Comparison of ENCODE assay signal across 14 cellular contexts in the genomic region with DNA sequence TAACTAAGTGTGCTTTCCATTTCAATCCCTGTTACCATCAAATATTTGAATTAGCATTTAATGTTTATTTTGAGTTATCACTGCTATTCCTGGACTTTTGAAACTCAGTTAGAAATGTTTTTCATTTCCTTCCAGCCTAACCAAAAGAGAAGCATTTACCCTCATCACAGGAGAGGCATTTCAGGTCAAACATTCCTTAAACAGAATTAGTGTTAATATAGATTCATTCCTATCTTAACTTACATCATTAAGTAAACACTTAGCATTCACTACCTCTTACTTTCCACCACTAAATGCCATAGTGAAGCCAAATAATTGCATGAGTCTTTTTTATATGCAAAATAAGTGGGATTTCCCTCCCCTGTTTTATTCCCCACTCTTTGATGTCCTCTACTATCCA.
DNase-seq lines count a peak whose midpoint lies in the region; ATAC-seq and TF ChIP-seq lines count a peak whose summit lies in the region.
"Had no signal": no experiment of that assay in that cellular context is flagged by ENCODE, and none has a peak within 500 bp of the region (broad histone marks: within the 10 kb centered on the region; RNA-seq: fewer than 3 reads in every experiment).

No MANE protein-coding gene starts in this region.

- TF ChIP-seq CTCF in SK-N-SH (IDR thresholded peaks at IDR 0.05) (no peak), astrocyte of the cerebellum (IDR thresholded peaks at IDR 0.05; ENCODE audit: low read depth, low read length, missing control alignments) (no peak), fibroblast of the aortic adventitia (IDR thresholded peaks at IDR 0.05; ENCODE audit: insufficient read depth, low read length) (no peak), body of pancreas (IDR thresholded peaks at IDR 0.05) (no peak)

- DNase-seq in SK-N-SH, result no peak
- peak; percentile 8 for DNase-seq in astrocyte of the cerebellum (ENCODE audit: low read depth)
- DNase-seq in fibroblast of the aortic adventitia (ENCODE audit: low read depth), result peak; percentile 10
- DNase-seq in body of pancreas, result no peak
- no peak for DNase-seq in NCI-H345 (lab: John Stamatoyannopoulos, UW)
- DNase-seq: C1 segment of cervical spinal cord; CD4-positive, alpha-beta memory T cell; DND-41; GDM1; GOT3; H9 had no signal

- H3K9me2 ChIP-seq in SK-N-SH, result no peaks in the 10 kb centered on the region

- H3K4me3 ChIP-seq in SK-N-SH (ENCODE audit: low read depth in 2 of 2, low read length in 1 of 2), result no peak overlapping the region
- no peak overlapping the region for H3K4me3 ChIP-seq in astrocyte of the cerebellum (ENCODE audit: low read depth, low read length)
- no peak overlapping the region for H3K4me3 ChIP-seq in fibroblast of the aortic adventitia (ENCODE audit: low read depth, low read length)
- H3K4me3 ChIP-seq in body of pancreas, result no peak overlapping the region

- no peak overlapping the region for H3K9ac ChIP-seq in SK-N-SH

- no peaks in the 10 kb centered on the region for H3F3A ChIP-seq in SK-N-SH (replicated peaks; ENCODE audit: insufficient read depth)

- H3K9me3 ChIP-seq in SK-N-SH (no peaks in the 10 kb centered on the region), body of pancreas (no peaks in the 10 kb centered on the region)

- CTCF ChIA-PET in SK-N-SH (lab: Yijun Ruan, JAX), result interaction anchor here (0.6 kb wide), 1 partner anchor 513 kb away, joined by 3 read pairs; no protein-coding TSS in a partner anchor

- no peaks in the 10 kb centered on the region for H3K79me2 ChIP-seq in SK-N-SH (ENCODE audit: insufficient read depth)

- H3K4me1 ChIP-seq in SK-N-SH (ENCODE audit: control insufficient read depth in 1 of 2, insufficient read depth in 2 of 2, low read depth in 1 of 2, low read length in 1 of 2) (peaks cover 0 to 14% of the 10 kb centered on the region in 2 experiments; a peak in 2 of 4 replicates), body of pancreas (peaks cover 9% of the 10 kb centered on the region)

- H2AFZ ChIP-seq in SK-N-SH (ENCODE audit: low read depth), result no peak overlapping the region

- TF ChIP-seq POLR2A in body of pancreas (IDR thresholded peaks at IDR 0.05), result no peak

- TF ChIP-seq RAD21 in SK-N-SH (IDR thresholded peaks at IDR 0.05; ENCODE audit: low read length), result no peak

- POLR2A ChIA-PET in SK-N-SH (lab: Yijun Ruan, JAX), result no interaction called here

- TF ChIP-seq EP300 in SK-N-SH (IDR thresholded peaks at IDR 0.05; ENCODE audit: borderline replicate concordance in 1 of 2, low read depth in 1 of 2, low read length in 1 of 2), result no peak

- in situ Hi-C loops in astrocyte of the cerebellum (cut with HindIII; ENCODE audit: low sequenced_read_pairs), result no loop called here

- H3K27me3 ChIP-seq in SK-N-SH (ENCODE audit: insufficient read depth) (no peaks in the 10 kb centered on the region), body of pancreas (no peaks in the 10 kb centered on the region)

- H3K27ac ChIP-seq in SK-N-SH (ENCODE audit: low read depth in 2 of 2, low read length in 1 of 2), result no peak overlapping the region
- no peak overlapping the region for H3K27ac ChIP-seq in body of pancreas

- ATAC-seq in SK-N-SH treated with all-trans-retinoic acid at 6 μM for 48 hours (no peak; the same call in 2 of the 3 replicates), body of pancreas (no peak), HG03521 (IDR thresholded peaks at IDR 0.05; ENCODE audit: unreplicated experiment) (no peak)
- ATAC-seq: HepG2 had no signal

- H3K36me3 ChIP-seq in SK-N-SH (replicated peaks in 1 of 2; ENCODE audit: control insufficient read depth in 1 of 2, insufficient read depth in 2 of 2, low read length in 1 of 2) (no peaks in the 10 kb centered on the region), body of pancreas (replicated peaks in 1 of 2; ENCODE audit: insufficient read depth in 1 of 2, low read depth in 2 of 2) (no peaks in the 10 kb centered on the region)

- peak overlapping the region; percentile 3; the same call in 1 of the 2 replicates for H3K4me2 ChIP-seq in SK-N-SH

- H4K20me1 ChIP-seq in SK-N-SH (ENCODE audit: insufficient read depth), result no peaks in the 10 kb centered on the region

- intact Hi-C loops in body of pancreas (cut with DNase I), result no loop called here

TF ChIP-seq in SK-N-SH, 30 proteins besides CTCF, POLR2A, EP300 and RAD21 (continues in another document):
- TF ChIP-seq EZH2phosphoT487 (IDR thresholded peaks at IDR 0.05; ENCODE audit: borderline replicate concordance, low read depth) (no peak), MEF2A (IDR thresholded peaks at IDR 0.05; ENCODE audit: borderline replicate concordance, low read depth) (no peak), TEAD4 (IDR thresholded peaks at IDR 0.05; ENCODE audit: borderline replicate concordance, insufficient read depth) (no peak), TCF12 (IDR thresholded peaks at IDR 0.05) (no peak), ELF1 (IDR thresholded peaks at IDR 0.05) (no peak)
- TF ChIP-seq, protein P1, sequence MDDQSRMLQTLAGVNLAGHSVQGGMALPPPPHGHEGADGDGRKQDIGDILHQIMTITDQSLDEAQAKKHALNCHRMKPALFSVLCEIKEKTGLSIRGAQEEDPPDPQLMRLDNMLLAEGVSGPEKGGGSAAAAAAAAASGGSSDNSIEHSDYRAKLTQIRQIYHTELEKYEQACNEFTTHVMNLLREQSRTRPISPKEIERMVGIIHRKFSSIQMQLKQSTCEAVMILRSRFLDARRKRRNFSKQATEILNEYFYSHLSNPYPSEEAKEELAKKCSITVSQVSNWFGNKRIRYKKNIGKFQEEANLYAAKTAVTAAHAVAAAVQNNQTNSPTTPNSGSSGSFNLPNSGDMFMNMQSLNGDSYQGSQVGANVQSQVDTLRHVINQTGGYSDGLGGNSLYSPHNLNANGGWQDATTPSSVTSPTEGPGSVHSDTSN (IDR thresholded peaks at IDR 0.05), result no peak
- TF ChIP-seq, protein P2, sequence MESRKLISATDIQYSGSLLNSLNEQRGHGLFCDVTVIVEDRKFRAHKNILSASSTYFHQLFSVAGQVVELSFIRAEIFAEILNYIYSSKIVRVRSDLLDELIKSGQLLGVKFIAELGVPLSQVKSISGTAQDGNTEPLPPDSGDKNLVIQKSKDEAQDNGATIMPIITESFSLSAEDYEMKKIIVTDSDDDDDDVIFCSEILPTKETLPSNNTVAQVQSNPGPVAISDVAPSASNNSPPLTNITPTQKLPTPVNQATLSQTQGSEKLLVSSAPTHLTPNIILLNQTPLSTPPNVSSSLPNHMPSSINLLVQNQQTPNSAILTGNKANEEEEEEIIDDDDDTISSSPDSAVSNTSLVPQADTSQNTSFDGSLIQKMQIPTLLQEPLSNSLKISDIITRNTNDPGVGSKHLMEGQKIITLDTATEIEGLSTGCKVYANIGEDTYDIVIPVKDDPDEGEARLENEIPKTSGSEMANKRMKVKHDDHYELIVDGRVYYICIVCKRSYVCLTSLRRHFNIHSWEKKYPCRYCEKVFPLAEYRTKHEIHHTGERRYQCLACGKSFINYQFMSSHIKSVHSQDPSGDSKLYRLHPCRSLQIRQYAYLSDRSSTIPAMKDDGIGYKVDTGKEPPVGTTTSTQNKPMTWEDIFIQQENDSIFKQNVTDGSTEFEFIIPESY (IDR thresholded peaks at IDR 0.05; ENCODE audit: borderline replicate concordance, low read depth), result no peak

TF ChIP-seq in SK-N-SH treated with all-trans-retinoic acid at 6 μM for 48 hours, 23 proteins besides CTCF, POLR2A, EP300 and RAD21 (continues in another document):
- TF ChIP-seq CSDC2 (CRISPR knock-in tag; IDR thresholded peaks at IDR 0.05) (no peak), OSR1 (CRISPR knock-in tag; IDR thresholded peaks at IDR 0.05) (no peak), ZFP30 (CRISPR knock-in tag; IDR thresholded peaks at IDR 0.05) (no peak), TCF4 (CRISPR knock-in tag; IDR thresholded peaks at IDR 0.05; ENCODE audit: borderline replicate concordance) (no peak), ZNF70 (CRISPR knock-in tag; IDR thresholded peaks at IDR 0.05) (no peak), RARB (CRISPR knock-in tag; IDR thresholded peaks at IDR 0.05) (no peak), GLIS3 (CRISPR knock-in tag; IDR thresholded peaks at IDR 0.05) (no peak)
- TF ChIP-seq, protein P3, sequence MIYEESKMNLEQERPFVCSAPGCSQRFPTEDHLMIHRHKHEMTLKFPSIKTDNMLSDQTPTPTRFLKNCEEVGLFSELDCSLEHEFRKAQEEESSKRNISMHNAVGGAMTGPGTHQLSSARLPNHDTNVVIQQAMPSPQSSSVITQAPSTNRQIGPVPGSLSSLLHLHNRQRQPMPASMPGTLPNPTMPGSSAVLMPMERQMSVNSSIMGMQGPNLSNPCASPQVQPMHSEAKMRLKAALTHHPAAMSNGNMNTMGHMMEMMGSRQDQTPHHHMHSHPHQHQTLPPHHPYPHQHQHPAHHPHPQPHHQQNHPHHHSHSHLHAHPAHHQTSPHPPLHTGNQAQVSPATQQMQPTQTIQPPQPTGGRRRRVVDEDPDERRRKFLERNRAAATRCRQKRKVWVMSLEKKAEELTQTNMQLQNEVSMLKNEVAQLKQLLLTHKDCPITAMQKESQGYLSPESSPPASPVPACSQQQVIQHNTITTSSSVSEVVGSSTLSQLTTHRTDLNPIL (CRISPR knock-in tag; IDR thresholded peaks at IDR 0.05; ENCODE audit: low read depth), result no peak
- TF ChIP-seq, protein P4, sequence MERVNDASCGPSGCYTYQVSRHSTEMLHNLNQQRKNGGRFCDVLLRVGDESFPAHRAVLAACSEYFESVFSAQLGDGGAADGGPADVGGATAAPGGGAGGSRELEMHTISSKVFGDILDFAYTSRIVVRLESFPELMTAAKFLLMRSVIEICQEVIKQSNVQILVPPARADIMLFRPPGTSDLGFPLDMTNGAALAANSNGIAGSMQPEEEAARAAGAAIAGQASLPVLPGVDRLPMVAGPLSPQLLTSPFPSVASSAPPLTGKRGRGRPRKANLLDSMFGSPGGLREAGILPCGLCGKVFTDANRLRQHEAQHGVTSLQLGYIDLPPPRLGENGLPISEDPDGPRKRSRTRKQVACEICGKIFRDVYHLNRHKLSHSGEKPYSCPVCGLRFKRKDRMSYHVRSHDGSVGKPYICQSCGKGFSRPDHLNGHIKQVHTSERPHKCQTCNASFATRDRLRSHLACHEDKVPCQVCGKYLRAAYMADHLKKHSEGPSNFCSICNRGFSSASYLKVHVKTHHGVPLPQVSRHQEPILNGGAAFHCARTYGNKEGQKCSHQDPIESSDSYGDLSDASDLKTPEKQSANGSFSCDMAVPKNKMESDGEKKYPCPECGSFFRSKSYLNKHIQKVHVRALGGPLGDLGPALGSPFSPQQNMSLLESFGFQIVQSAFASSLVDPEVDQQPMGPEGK (CRISPR knock-in tag; IDR thresholded peaks at IDR 0.05; ENCODE audit: borderline replicate concordance), result no peak

Comparison
In these comparisons a context has a peak if more than half of its experiments do, and no peak if none do; other contexts are left out.
1. DNase-seq: peak in astrocyte of the cerebellum (single experiment) and fibroblast of the aortic adventitia (single experiment); none in SK-N-SH (single experiment), body of pancreas (0 of 4) and NCI-H345 (single experiment).